In genomic region chr16:29899516-29900101, GRCh38 we compare ENCODE assay signal across 1 cellular context.
A peak's percentile ranks its signal among the peaks of the same experiment; 100 is the strongest.
TF ChIP-seq lines count a peak whose summit lies in the region.

TSS of gene SEZ6L2 (minus strand) at chr16:29899550. CDS start at chr16:29899019, 531 bp downstream.

TF ChIP-seq in PFSK-1, 5 proteins besides CTCF, POLR2A, EP300 and RAD21 (continued from another document):
- no peak for TF ChIP-seq TAF1 (IDR thresholded peaks at IDR 0.05; ENCODE audit: borderline replicate concordance, insufficient read depth, low read length)
- TF ChIP-seq POLR2AphosphoS5 (IDR thresholded peaks at IDR 0.05; ENCODE audit: low read depth, low read length) = peak; percentile 50; the same call in 1 of the 2 replicates
